In the genomic region with DNA sequence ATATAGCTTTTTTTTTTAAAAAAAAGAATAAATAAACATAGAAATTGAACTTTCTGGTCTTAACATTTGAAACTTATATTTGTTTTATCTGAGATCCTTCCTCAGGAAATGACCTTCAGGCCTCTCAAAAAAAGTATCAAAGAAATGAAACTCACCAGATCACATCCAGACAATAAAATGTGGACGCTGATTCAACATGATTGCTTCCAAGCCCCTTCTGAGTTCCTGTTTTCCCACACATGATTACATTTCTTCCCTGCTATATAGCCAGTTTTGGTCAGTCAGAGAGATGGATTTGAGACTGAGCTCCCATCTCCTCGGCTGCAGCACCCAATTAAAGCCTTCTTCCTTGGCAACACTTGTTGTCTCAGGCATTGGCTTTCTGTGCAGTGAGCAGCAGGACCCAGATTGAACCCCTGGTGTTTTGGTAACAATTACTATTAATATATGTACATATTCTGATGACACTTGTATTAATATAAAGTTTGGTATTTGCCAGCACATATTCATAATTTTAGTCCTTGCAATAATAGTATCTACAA, we compare ENCODE assay signal across 31 cellular contexts.
"Had no signal": no experiment of that assay in that cellular context is flagged by ENCODE, and none has a peak within 500 bp of the region (broad histone marks: within the 10 kb centered on the region; RNA-seq: fewer than 3 reads in every experiment).

No MANE protein-coding gene starts in this region.

- ATAC-seq: activated naive CD8-positive, alpha-beta T cell treated with anti-CD3 and anti-CD28 coated beads, Interleukin-2, amount 50 U/mL, for 24 hours; activated T-cell treated with anti-CD3 and anti-CD28 coated beads, Interleukin-2, amount 50 U/mL, for 4 hours; body of pancreas had no signal

- H3K27me3 ChIP-seq: body of pancreas, breast epithelium, Peyer's patch had no signal

- H3K27me3 Mint-ChIP-seq: activated naive CD8-positive, alpha-beta T cell had no signal

- H3K9me3 ChIP-seq: body of pancreas, breast epithelium had no signal

- H3K4me3 ChIP-seq: body of pancreas, breast epithelium, Peyer's patch had no signal

- DNase-seq: activated B cell treated with CpG ODN at 0.5 μM for 24 hours; activated CD4-positive, alpha-beta memory T cell treated with anti-CD3 and anti-CD28 coated beads for 36 hours; activated CD4-positive, alpha-beta T cell treated with anti-CD3 and anti-CD28 coated beads for 4 hours; activated CD4-positive, alpha-beta T cell treated with anti-CD3 and anti-CD28 coated beads, Interleukin-2, amount 50 U/mL, for 1 hour; activated CD4-positive, CD25-positive, alpha-beta regulatory T cell treated with anti-CD3 and anti-CD28 coated beads, Interleukin-2, amount 50 U/mL, for 72 hours; activated CD8-positive, alpha-beta memory T cell treated with anti-CD3 and anti-CD28 coated beads, Interleukin-2, amount 50 U/mL, for 4 hours; activated naive CD4-positive, alpha-beta T cell treated with anti-CD3 and anti-CD28 coated beads, Interleukin-2, amount 10 ng/mL, durations not matched to agents 7 days and 5 days; activated naive CD8-positive, alpha-beta T cell treated with anti-CD3 and anti-CD28 coated beads, Interleukin-2, amount 50 U/mL, for 24 hours; activated T-cell treated with anti-CD3 and anti-CD28 coated beads for 4 hours; activated T-cell treated with anti-CD3 and anti-CD28 coated beads, Interleukin-2, amount 50 U/mL, for 4 hours; body of pancreas; MM.1S; NCI-H1105; NCI-H1417 treated with DMSO at 0.1 percent for 48 hours; NCI-H1930; NCI-H2081 treated with DMSO at 0.1 percent for 48 hours; NCI-H226; NCI-H524 treated with DMSO at 0.1 percent for 48 hours; Peyer's patch; RPMI8226; SIG-M5; SW 1271; T-helper 1 cell; T-helper 2 cell; T-helper 9 cell had no signal

- H3K9me3 Mint-ChIP-seq: activated T-cell treated with anti-CD3 and anti-CD28 coated beads, Interleukin-2, amount 50 U/mL, for 4 hours had no signal

- H3K4me1 ChIP-seq: body of pancreas had no signal

- H3K27ac Mint-ChIP-seq: activated B cell treated with CpG ODN at 0.5 μM for 24 hours; activated CD4-positive, alpha-beta memory T cell treated with anti-CD3 and anti-CD28 coated beads for 36 hours; activated naive CD4-positive, alpha-beta T cell treated with anti-CD3 and anti-CD28 coated beads, Interleukin-2, amount 10 ng/mL, durations not matched to agents 7 days and 5 days; activated naive CD8-positive, alpha-beta T cell; activated naive CD8-positive, alpha-beta T cell treated with anti-CD3 and anti-CD28 coated beads, Interleukin-2, amount 50 U/mL, for 24 hours; activated T-helper 1 cell treated with anti-CD3 and anti-CD28 coated beads, Interleukin-12 subunit alpha, Interleukin-12 subunit beta, Interleukin-2, Interleukin-4 antibody, amounts not matched to agents 30 ng/mL and 10 ng/mL and 1 ng/mL, durations not matched to agents 14 hours and 24 hours and 36 hours had no signal

- H3K27ac ChIP-seq: body of pancreas, breast epithelium, KMS-11, Peyer's patch, VCaP had no signal

- H3K9ac ChIP-seq: KMS-11 had no signal

- FAIRE-seq: astrocyte had no signal

- H3K4me3 Mint-ChIP-seq: activated B cell treated with CpG ODN at 0.5 μM for 24 hours; activated CD4-positive, alpha-beta memory T cell treated with anti-CD3 and anti-CD28 coated beads for 36 hours; activated naive CD4-positive, alpha-beta T cell treated with anti-CD3 and anti-CD28 coated beads, Interleukin-2, amount 10 ng/mL, durations not matched to agents 7 days and 5 days; activated naive CD8-positive, alpha-beta T cell; activated naive CD8-positive, alpha-beta T cell treated with anti-CD3 and anti-CD28 coated beads, Interleukin-2, amount 50 U/mL, for 24 hours; activated T-cell treated with anti-CD3 and anti-CD28 coated beads, Interleukin-2, amount 50 U/mL, for 4 hours; activated T-helper 1 cell treated with anti-CD3 and anti-CD28 coated beads, Interleukin-12 subunit alpha, Interleukin-12 subunit beta, Interleukin-2, Interleukin-4 antibody, amounts not matched to agents 30 ng/mL and 10 ng/mL and 1 ng/mL, durations not matched to agents 14 hours and 24 hours and 36 hours had no signal

- H3K36me3 ChIP-seq: breast epithelium had no signal
